In the genomic region with DNA sequence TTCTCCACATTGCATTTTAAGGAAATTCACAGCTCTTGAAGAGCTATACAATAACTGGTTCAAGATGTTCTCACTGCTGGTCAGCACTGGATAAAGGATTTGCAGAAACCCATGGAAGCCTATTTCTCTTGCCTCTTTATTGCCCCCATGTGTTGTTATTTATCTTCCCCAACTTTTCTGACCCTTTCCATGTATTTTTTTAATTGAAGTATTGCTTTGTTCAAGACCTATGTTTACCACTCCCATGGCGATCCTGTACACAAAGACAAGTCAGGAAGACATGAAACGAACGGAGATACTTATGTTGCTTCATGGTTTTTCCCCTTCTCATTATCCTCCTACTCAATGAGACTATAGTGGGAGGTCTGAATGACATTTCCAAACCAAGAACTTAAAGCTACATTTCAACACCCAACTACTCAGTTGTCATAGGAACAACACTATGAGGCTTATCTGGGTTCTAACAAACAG, we compare ENCODE assay signal across 8 cellular contexts.
A peak's percentile ranks its signal among the peaks of the same experiment; 100 is the strongest.
DNase-seq lines count a peak whose midpoint lies in the region; FAIRE-seq and TF ChIP-seq lines count a peak whose summit lies in the region.

No MANE protein-coding gene starts in this region.

- no peaks in the 10 kb centered on the region for H3K9me3 ChIP-seq in small intestine (ENCODE audit: control insufficient read depth, low read depth)

- H3K27me3 Mint-ChIP-seq in nephron (ENCODE audit: low read depth) = no peaks in the 10 kb centered on the region

- H3K27me3 ChIP-seq in bronchial epithelial cell (ENCODE audit: control insufficient read depth, insufficient read depth, low read length) (no peaks in the 10 kb centered on the region), small intestine (ENCODE audit: control insufficient read depth in 2 of 2, insufficient read depth in 2 of 2, low read length in 2 of 2) (no peaks in the 10 kb centered on the region)

- FAIRE-seq in bronchial epithelial cell (lab: Jason Lieb, UNC) (no peak), small intestine (lab: Jason Lieb, UNC) (no peak)

- WGBS in small intestine, 3 donors = 33 to 64% (median 55%) methylated on average over 3 of the region's 3 CpGs

- H3K4me1 ChIP-seq in small intestine (ENCODE audit: control insufficient read depth in 2 of 2, insufficient read depth in 1 of 2, low read depth in 1 of 2, low read length in 1 of 2) = peaks cover 0 to 7% of the 10 kb centered on the region in 2 donors

- no peak for TF ChIP-seq CTCF in bronchial epithelial cell (IDR thresholded peaks at IDR 0.05; ENCODE audit: insufficient read depth, low read length, severe bottlenecking)
- no peak for TF ChIP-seq CTCF in nephron (IDR thresholded peaks at IDR 0.05; ENCODE audit: unreplicated experiment in 3 of 3)

- peaks cover 37% of the 10 kb centered on the region for H3K4me1 Mint-ChIP-seq in nephron

- no peaks in the 10 kb centered on the region for H3K9me3 Mint-ChIP-seq in nephron

- DNase-seq in COLO829 (ENCODE audit: low spot score) = peak; percentile 59
- DNase-seq in M059J (ENCODE audit: low read depth) = peak; percentile 69
- peak; percentile 61 for DNase-seq in bronchial epithelial cell (ENCODE audit: low read depth)
- no peak for DNase-seq in NCI-H1105 (lab: John Stamatoyannopoulos, UW)
- DNase-seq in iPS-NIHi11 (ENCODE audit: low spot score) = no peak
- no peak for DNase-seq in small intestine
- no peak for DNase-seq in substantia nigra (lab: John Stamatoyannopoulos, UW)

- no peak overlapping the region for H3K27ac ChIP-seq in small intestine (ENCODE audit: low read depth in 1 of 2, low read length in 1 of 2)
- no peak overlapping the region for H3K27ac ChIP-seq in substantia nigra (ENCODE audit: low read depth, low read length, poor library complexity, severe bottlenecking)

- H3K36me3 Mint-ChIP-seq in nephron (ENCODE audit: low read depth) = peaks cover 1% of the 10 kb centered on the region

- no peaks in the 10 kb centered on the region for H3K36me3 ChIP-seq in bronchial epithelial cell (ENCODE audit: control insufficient read depth, insufficient read depth, low read length)
- H3K36me3 ChIP-seq in small intestine (ENCODE audit: control insufficient read depth in 2 of 2, insufficient read depth in 2 of 2, low read length in 2 of 2) = no peaks in the 10 kb centered on the region

- peak overlapping the region; percentile 30 to 90 (median 40) for H3K27ac Mint-ChIP-seq in nephron

- no peak overlapping the region for H3K4me3 ChIP-seq in bronchial epithelial cell (ENCODE audit: low read depth, low read length)
- no peak overlapping the region for H3K4me3 ChIP-seq in small intestine (ENCODE audit: low read depth in 1 of 2, low read length in 2 of 2)

- peak overlapping the region; percentile 68 to 84 (median 72) for H3K4me3 Mint-ChIP-seq in nephron

Comparison
In these comparisons a context has a peak if more than half of its experiments do, and no peak if none do; other contexts are left out.
1. DNase-seq: peak in COLO829 (single experiment), M059J (single experiment) and bronchial epithelial cell (single experiment); none in NCI-H1105 (single experiment), iPS-NIHi11 (single experiment), small intestine (single experiment) and substantia nigra (0 of 49).